1 cellular context compared by ENCODE assay signal in genomic region chr17:81020443-81020766, GRCh38.
TF ChIP-seq lines count a peak whose summit lies in the region.

No MANE protein-coding gene starts in this region.

TF ChIP-seq in GM12891, 5 proteins besides CTCF, POLR2A, EP300 and RAD21:
- TF ChIP-seq SPI1 (IDR thresholded peaks at IDR 0.05; ENCODE audit: low read depth, low read length) (no peak), TAF1 (IDR thresholded peaks at IDR 0.05; ENCODE audit: low read depth, low read length) (no peak), PAX5 (IDR thresholded peaks at IDR 0.05; ENCODE audit: insufficient read depth, low read length, severe bottlenecking) (no peak), POLR2AphosphoS5 (IDR thresholded peaks at IDR 0.05; ENCODE audit: low read depth, low read length) (no peak), POU2F2 (IDR thresholded peaks at IDR 0.05; ENCODE audit: low read depth, low read length) (no peak)
